Comparison of ENCODE assay signal across 17 cellular contexts in the genomic region with DNA sequence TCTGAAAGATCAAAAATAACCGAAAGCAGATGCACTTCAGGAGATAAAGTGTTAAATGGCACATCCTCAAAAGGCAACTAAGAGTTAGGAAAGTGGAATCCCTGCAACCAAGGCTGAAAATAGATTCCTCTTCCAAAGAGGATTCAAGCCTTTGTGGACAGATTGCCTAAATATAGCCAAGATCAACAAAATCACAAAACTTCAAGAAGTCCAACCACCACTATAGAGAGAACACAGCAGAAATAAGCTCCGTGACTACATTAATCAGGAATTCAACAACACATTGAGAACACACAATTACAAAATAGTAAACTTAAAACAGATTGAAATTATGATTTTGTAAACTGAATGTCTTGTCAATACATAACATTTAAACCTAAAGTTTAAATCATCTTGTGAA.
"Had no signal": no experiment of that assay in that cellular context is flagged by ENCODE, and none has a peak within 500 bp of the region (broad histone marks: within the 10 kb centered on the region; RNA-seq: fewer than 3 reads in every experiment).

No MANE protein-coding gene starts in this region.

- H3K4me1 Mint-ChIP-seq: mesothelial cell of epicardium had no signal

- ATAC-seq: activated CD4-positive, CD25-positive, alpha-beta regulatory T cell treated with anti-CD3 and anti-CD28 coated beads, Interleukin-2, amount 50 U/mL, for 24 hours; stimulated activated naive CD8-positive, alpha-beta T cell treated with anti-CD3 and anti-CD28 coated beads, Interleukin-15, Interleukin-2, amounts not matched to agents 100 U/mL and 50 U/mL, for 24 hours had no signal

- H3K4me3 ChIP-seq: lung, tibial artery had no signal

- DNase-seq: activated CD4-positive, alpha-beta T cell treated with anti-CD3 and anti-CD28 coated beads, Interleukin-2, amount 50 U/mL, for 1 hour; activated gamma-delta T cell; central memory CD4-positive, alpha-beta T cell; head of caudate nucleus; nephron progenitor cell; nucleus accumbens; stimulated activated CD4-positive, alpha-beta T cell treated with anti-CD3 and anti-CD28 coated beads, Interleukin-12 subunit alpha, Interleukin-12 subunit beta, amount 100 ng/mL, for 4 hours; stimulated activated CD4-positive, alpha-beta T cell treated with anti-CD3 and anti-CD28 coated beads, Interleukin-1b, Interleukin-23, amount 100 ng/mL, for 48 hours; stimulated activated naive CD8-positive, alpha-beta T cell treated with anti-CD3 and anti-CD28 coated beads, Interleukin-15, Interleukin-2, amounts not matched to agents 100 U/mL and 50 U/mL, for 24 hours; substantia nigra; tibial artery had no signal

- H3K36me3 Mint-ChIP-seq: activated naive CD8-positive, alpha-beta T cell; mesothelial cell of epicardium had no signal

- H3K4me3 Mint-ChIP-seq: activated naive CD8-positive, alpha-beta T cell; mesothelial cell of epicardium; nephron progenitor cell; T-helper 1 cell treated with Interleukin-12 subunit alpha and Interleukin-12 subunit beta and Interleukin-4 antibody, amounts not matched to agents 30 μg/mL and 1 μg/mL, for 36 hours had no signal

- H3K27ac Mint-ChIP-seq: activated naive CD8-positive, alpha-beta T cell; mesothelial cell of epicardium; nephron progenitor cell; T-helper 1 cell treated with Interleukin-12 subunit alpha and Interleukin-12 subunit beta and Interleukin-4 antibody, amounts not matched to agents 30 μg/mL and 1 μg/mL, for 36 hours had no signal

- H3K9me3 Mint-ChIP-seq: T-helper 1 cell treated with Interleukin-12 subunit alpha and Interleukin-12 subunit beta and Interleukin-4 antibody, amounts not matched to agents 30 μg/mL and 1 μg/mL, for 36 hours had no signal

- H3K9me3 ChIP-seq: tibial artery had no signal

- H3K27ac ChIP-seq: brain microvascular endothelial cell had no signal

- H3K36me3 ChIP-seq: brain microvascular endothelial cell, tibial artery had no signal

- H3K27me3 ChIP-seq: brain microvascular endothelial cell, tibial artery had no signal
